ENCODE assay signal across 8 cellular contexts in genomic region chr22:20803696-20804324, GRCh38. TPM values are rescaled to one million over a fixed set of nuclear protein-coding genes. Genes with fewer than 3 reads are reported as not detected.
DNase-seq lines count a peak whose midpoint lies in the region; ATAC-seq and TF ChIP-seq lines count a peak whose summit lies in the region.

No MANE protein-coding gene starts in this region.

- no peak overlapping the region for H3K4me3 ChIP-seq in vagina

- H3K27me3 ChIP-seq in vagina, result no peaks in the 10 kb centered on the region

- peak; percentile 76 for ATAC-seq in SK-N-SH treated with all-trans-retinoic acid at 6 μM for 48 hours
- no peak for ATAC-seq in GM18873 (IDR thresholded peaks at IDR 0.05; ENCODE audit: low FRiP score, unreplicated experiment)

- H3K27ac Mint-ChIP-seq in chondrocyte (ENCODE audit: unreplicated experiment), result no peak overlapping the region

- no peaks in the 10 kb centered on the region for H3K9me3 ChIP-seq in vagina

- H3K36me3 ChIP-seq in vagina, result peaks cover 3 to 83% of the 10 kb centered on the region in 2 donors

- no peak for TF ChIP-seq POLR2A in vagina (IDR thresholded peaks at IDR 0.05)

- peaks cover 40% of the 10 kb centered on the region for H3K36me3 Mint-ChIP-seq in chondrocyte (ENCODE audit: low read depth)

- DNase-seq in activated gamma-delta T cell treated with anti-CD3 and anti-CD28 coated beads, Interleukin-2, amount 50 U/mL, for 16 hours (ENCODE audit: low read depth), result peak; percentile 9
- DNase-seq in activated gamma-delta T cell (lab: John Stamatoyannopoulos, UW), result no peak
- DNase-seq in chondrocyte (ENCODE audit: low spot score), result peak; percentile 75
- DNase-seq in myocyte (ENCODE audit: low read depth), result peak; percentile 32
- no peak for DNase-seq in vagina (ENCODE audit: extremely low spot score in 2 of 2)
- DNase-seq in A172 (ENCODE audit: low spot score), result no peak

- H3K4me1 Mint-ChIP-seq in chondrocyte (ENCODE audit: low read depth), result peaks cover 13% of the 10 kb centered on the region

- intact Hi-C loops in vagina (cut with DNase I), result no loop called here

- no peaks in the 10 kb centered on the region for H3K27me3 Mint-ChIP-seq in chondrocyte (ENCODE audit: low read depth)

- no peak overlapping the region for H3K27ac ChIP-seq in vagina

- no peak overlapping the region for H3K4me3 Mint-ChIP-seq in chondrocyte (ENCODE audit: unreplicated experiment)

- no peaks in the 10 kb centered on the region for H3K4me1 ChIP-seq in vagina

- TF ChIP-seq CTCF in chondrocyte (IDR thresholded peaks at IDR 0.05) (peak; percentile 72), vagina (IDR thresholded peaks at IDR 0.05) (no peak)

- no peaks in the 10 kb centered on the region for H3K9me3 Mint-ChIP-seq in chondrocyte (ENCODE audit: low read depth)

TF ChIP-seq in SK-N-SH treated with all-trans-retinoic acid at 6 μM for 48 hours, 23 proteins besides CTCF, POLR2A, EP300 and RAD21:
- TF ChIP-seq ZNF70 (CRISPR knock-in tag; IDR thresholded peaks at IDR 0.05), result no peak
- TF ChIP-seq RARB (CRISPR knock-in tag; IDR thresholded peaks at IDR 0.05), result no peak
- no peak for TF ChIP-seq TOX (CRISPR knock-in tag; IDR thresholded peaks at IDR 0.05; ENCODE audit: borderline replicate concordance)
- TF ChIP-seq BACH2 (CRISPR knock-in tag; IDR thresholded peaks at IDR 0.05; ENCODE audit: borderline replicate concordance), result no peak
- no peak for TF ChIP-seq ZFP3 (CRISPR knock-in tag; IDR thresholded peaks at IDR 0.05)
- TF ChIP-seq GLIS3 (CRISPR knock-in tag; IDR thresholded peaks at IDR 0.05), result no peak
- no peak for TF ChIP-seq SNAI2 (CRISPR knock-in tag; IDR thresholded peaks at IDR 0.05)

RNA-seq across cellular contexts. Expression of gene SERPIND1, which starts 29.9 kb away (rescaled TPM):
- total RNA-seq in chondrocyte (not detected in 3 replicates), myocyte (not detected in 2 replicates), vagina (not detected)
- 0.10 TPM for polyA plus RNA-seq in myocyte (2012)
- not detected in 2 replicates for total RNA-seq in A172 (2014; rRNA removed; shearing (Covaris generic))

RNA-seq across cellular contexts. Expression of gene PI4KA, which starts 54.8 kb away (rescaled TPM):
- total RNA-seq in chondrocyte, result 68.3 to 87.9 TPM (median 72.3 TPM) in 3 replicates
- 41.7 and 48.4 TPM in 2 replicates for total RNA-seq in myocyte
- polyA plus RNA-seq in myocyte (2012), result 52.3 TPM
- 135 TPM for total RNA-seq in vagina
- 25.7 and 31.8 TPM in 2 replicates for total RNA-seq in A172 (2014; rRNA removed; shearing (Covaris generic))

RNA-seq across cellular contexts. Expression of gene SNAP29, which starts 55.0 kb away (rescaled TPM):
- total RNA-seq in chondrocyte (25.3 to 26.3 TPM (median 25.8 TPM) in 3 replicates), myocyte (15.1 and 19.1 TPM in 2 replicates), vagina (18.9 TPM)
- 30.6 TPM for polyA plus RNA-seq in myocyte (2012)
- total RNA-seq in A172 (2014; rRNA removed; shearing (Covaris generic)), result 10.6 and 15.0 TPM in 2 replicates

Comparison
In these comparisons a context has a peak if more than half of its experiments do, and no peak if none do; other contexts are left out.
1. DNase-seq: peak in activated gamma-delta T cell treated with anti-CD3 and anti-CD28 coated beads, Interleukin-2, amount 50 U/mL, for 16 hours (single experiment), chondrocyte (single experiment) and myocyte (single experiment); none in activated gamma-delta T cell (single experiment), vagina (0 of 2) and A172 (single experiment).